In genomic region chr9:128149951-128150593, GRCh38 we compare ENCODE assay signal across 19 cellular contexts. TPM values are rescaled to one million over a fixed set of nuclear protein-coding genes. Genes with fewer than 3 reads are reported as not detected.
DNase-seq lines count a peak whose midpoint lies in the region; ATAC-seq and TF ChIP-seq lines count a peak whose summit lies in the region.
"Had no signal": no experiment of that assay in that cellular context is flagged by ENCODE, and none has a peak within 500 bp of the region (broad histone marks: within the 10 kb centered on the region; RNA-seq: fewer than 3 reads in every experiment).

No MANE protein-coding gene starts in this region.

- H3K27ac Mint-ChIP-seq in nephron, result peak overlapping the region in 2 of 3 experiments; percentile 50 to 66
- H3K27ac Mint-ChIP-seq in CD4-positive, alpha-beta memory T cell, result no peak overlapping the region

- no peaks in the 10 kb centered on the region for H3K9me3 Mint-ChIP-seq in nephron
- H3K9me3 Mint-ChIP-seq in CD4-positive, alpha-beta memory T cell, result no peaks in the 10 kb centered on the region
- H3K9me3 Mint-ChIP-seq: brain had no signal

- H3K4me1 Mint-ChIP-seq in nephron, result peaks cover 18% of the 10 kb centered on the region
- peaks cover 0 to 3% (median 0%) of the 10 kb centered on the region in 4 donors for H3K4me1 Mint-ChIP-seq in CD4-positive, alpha-beta memory T cell

- no peak for ATAC-seq in RWPE2 (ENCODE audit: low read depth)
- no peak for ATAC-seq in GM21423 (IDR thresholded peaks at IDR 0.05; ENCODE audit: unreplicated experiment)
- no peak for ATAC-seq in GM19467 (IDR thresholded peaks at IDR 0.05; ENCODE audit: unreplicated experiment)

- intact Hi-C loops in CD4-positive, alpha-beta memory T cell (cut with micrococcal nuclease), result no loop called here

- CTCF ChIA-PET in CD4-positive, alpha-beta memory T cell (lab: Charles Lee; ENCODE audit: partially characterized antibody), result interaction anchor here (1.1 kb wide), 1 partner anchor 9 kb away, joined by 3 read pairs; no protein-coding TSS in a partner anchor

- POLR2A ChIA-PET in CD4-positive, alpha-beta memory T cell (lab: Charles Lee; ENCODE audit: partially characterized antibody), result no interaction called here

- no peaks in the 10 kb centered on the region for H3K36me3 Mint-ChIP-seq in nephron (ENCODE audit: low read depth)
- H3K36me3 Mint-ChIP-seq in CD4-positive, alpha-beta memory T cell, result no peaks in the 10 kb centered on the region
- H3K36me3 Mint-ChIP-seq: brain had no signal

- peaks cover 21% of the 10 kb centered on the region for H3K4me1 ChIP-seq in RWPE2 (ENCODE audit: insufficient read depth, poor library complexity, severe bottlenecking)
- H3K4me1 ChIP-seq in CD4-positive, alpha-beta memory T cell (ENCODE audit: insufficient read depth, low read length), result no peaks in the 10 kb centered on the region

- no peak overlapping the region for H3K4me3 Mint-ChIP-seq in nephron
- no peak overlapping the region for H3K4me3 Mint-ChIP-seq in CD4-positive, alpha-beta memory T cell
- H3K4me3 Mint-ChIP-seq: brain had no signal

- TF ChIP-seq CTCF in RWPE2 (IDR thresholded peaks at IDR 0.05; ENCODE audit: poor library complexity, severe bottlenecking) (no peak), nephron (IDR thresholded peaks at IDR 0.05; ENCODE audit: unreplicated experiment in 3 of 3) (no peak)

- no peaks in the 10 kb centered on the region for H3K27me3 Mint-ChIP-seq in nephron (ENCODE audit: low read depth)
- H3K27me3 Mint-ChIP-seq in CD4-positive, alpha-beta memory T cell, result no peaks in the 10 kb centered on the region

- H3K9me3 ChIP-seq in RWPE2 (ENCODE audit: severe bottlenecking), result no peaks in the 10 kb centered on the region
- H3K9me3 ChIP-seq in CD4-positive, alpha-beta memory T cell (ENCODE audit: control insufficient read depth in 1 of 2, low read length in 2 of 2), result no peaks in the 10 kb centered on the region
- H3K9me3 ChIP-seq: thyroid gland had no signal

- H3K36me3 ChIP-seq in RWPE2 (ENCODE audit: low read depth), result no peaks in the 10 kb centered on the region
- H3K36me3 ChIP-seq in CD4-positive, alpha-beta memory T cell (ENCODE audit: insufficient read depth, low read length), result no peaks in the 10 kb centered on the region
- H3K36me3 ChIP-seq: thyroid gland had no signal

- H3K27me3 ChIP-seq in RWPE2 (ENCODE audit: insufficient read depth, poor library complexity, severe bottlenecking), result no peaks in the 10 kb centered on the region
- no peaks in the 10 kb centered on the region for H3K27me3 ChIP-seq in CD4-positive, alpha-beta memory T cell (ENCODE audit: insufficient read depth, low read length)
- H3K27me3 ChIP-seq: thyroid gland had no signal

- no peak overlapping the region for H3K4me3 ChIP-seq in RWPE2 (ENCODE audit: severe bottlenecking)
- no peak overlapping the region for H3K4me3 ChIP-seq in CD4-positive, alpha-beta memory T cell (ENCODE audit: low read length in 2 of 2)
- H3K4me3 ChIP-seq: lung, thyroid gland had no signal

- H3K27ac ChIP-seq in RWPE2 (ENCODE audit: poor library complexity, severe bottlenecking), result peak overlapping the region; percentile 58
- H3K27ac ChIP-seq in epithelial cell of prostate, result peak overlapping the region; percentile 98
- no peak overlapping the region for H3K27ac ChIP-seq in CD4-positive, alpha-beta memory T cell (ENCODE audit: low read depth, low read length)

- peak; percentile 85 for DNase-seq in CMK (ENCODE audit: low read depth)
- DNase-seq in RWPE2 (ENCODE audit: low spot score), result no peak
- DNase-seq in epithelial cell of prostate (ENCODE audit: low read depth, low spot score), result no peak
- DNase-seq in CD4-positive, alpha-beta memory T cell, result no peak
- no peak for DNase-seq in NCI-H524 treated with DMSO at 0.1 percent for 48 hours (lab: John Stamatoyannopoulos, UW)
- DNase-seq: activated naive CD4-positive, alpha-beta T cell treated with Interleukin-2 at 50 U/mL for 16 hours; effector CD8-positive, alpha-beta T cell; foreskin fibroblast; NCI-H2107; NCI-H748 treated with DMSO at 0.1 percent for 48 hours; stimulated activated CD4-positive, alpha-beta T cell treated with anti-CD3 and anti-CD28 coated beads, Interleukin-4, amount 100 ng/mL, for 1 hour; thyroid gland had no signal

RNA-seq across cellular contexts. Expression of gene LCN2, which starts 0.8 kb away (rescaled TPM):
- not detected for total RNA-seq in CD4-positive, alpha-beta memory T cell
- polyA plus RNA-seq in CD4-positive, alpha-beta memory T cell, result not detected
- total RNA-seq: activated CD8-positive, alpha-beta memory T cell treated with anti-CD3 and anti-CD28 coated beads for 36 hours had no signal
- polyA plus RNA-seq: neural cell had no signal

RNA-seq across cellular contexts. Expression of gene BBLN, which starts 10.0 kb away (rescaled TPM):
- total RNA-seq in CD4-positive, alpha-beta memory T cell, result 10 to 100 TPM; 47.8 to 50.5 TPM
- polyA plus RNA-seq in CD4-positive, alpha-beta memory T cell, result 100 to 1,000 TPM; 110 to 136 TPM

RNA-seq across cellular contexts. Expression of gene PTGES2, which starts 22.5 kb away (rescaled TPM):
- 10 to 100 TPM; 51.8 to 57.9 TPM for total RNA-seq in CD4-positive, alpha-beta memory T cell
- polyA plus RNA-seq in CD4-positive, alpha-beta memory T cell, result 10 to 100 TPM; 47.5 to 48.8 TPM

RNA-seq across cellular contexts. Expression of gene CIZ1, which starts 41.3 kb away (rescaled TPM):
- total RNA-seq in CD4-positive, alpha-beta memory T cell, result 100 to 1,000 TPM; 156 to 165 TPM
- polyA plus RNA-seq in CD4-positive, alpha-beta memory T cell, result 10 to 100 TPM in 1 of 2 donors, 1 to 10 TPM in 1; 3.1 to 38.9 TPM

RNA-seq across cellular contexts. Expression of gene DNM1, which starts 53.1 kb away (rescaled TPM):
- total RNA-seq in CD4-positive, alpha-beta memory T cell, result 1 to 10 TPM; 1.4 to 2.2 TPM
- not detected for polyA plus RNA-seq in CD4-positive, alpha-beta memory T cell

Comparison
In these comparisons a context has a peak if more than half of its experiments do, and no peak if none do; other contexts are left out.
1. H3K27ac Mint-ChIP-seq: peak in nephron (2 of 3); none in CD4-positive, alpha-beta memory T cell (0 of 7).